In the genomic region with DNA sequence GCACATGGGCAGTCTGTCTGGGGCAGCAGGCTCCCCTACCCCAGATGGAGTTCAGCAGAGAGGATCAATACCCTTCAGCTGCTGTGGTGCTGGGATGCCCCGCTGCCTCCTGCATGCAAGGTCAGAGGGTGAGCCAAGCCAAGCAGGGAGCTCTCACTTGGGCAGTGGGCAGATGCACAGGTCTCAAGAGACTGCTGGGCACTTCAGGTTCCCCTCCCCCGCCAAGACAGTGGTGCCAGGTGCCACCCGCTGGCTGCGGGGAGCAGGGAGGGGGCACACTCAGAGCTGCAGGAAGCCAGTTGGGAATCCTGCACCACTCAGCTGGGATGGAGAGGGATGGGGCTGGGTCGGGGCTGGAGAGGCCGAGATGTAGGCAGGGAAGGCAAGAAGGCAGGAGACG, we compare ENCODE assay signal across 25 cellular contexts. TPM values are rescaled to one million over a fixed set of nuclear protein-coding genes. Genes with fewer than 3 reads are reported as not detected.
DNase-seq lines count a peak whose midpoint lies in the region; ATAC-seq and TF ChIP-seq lines count a peak whose summit lies in the region.
"Had no signal": no experiment of that assay in that cellular context is flagged by ENCODE, and none has a peak within 500 bp of the region (broad histone marks: within the 10 kb centered on the region; RNA-seq: fewer than 3 reads in every experiment).

No MANE protein-coding gene starts in this region.

- peaks cover 16% of the 10 kb centered on the region for H3K4me1 Mint-ChIP-seq in activated CD8-positive, alpha-beta memory T cell treated with anti-CD3 and anti-CD28 coated beads, Interleukin-2, amount 10 ng/mL, durations not matched to agents 7 days and 5 days
- no peaks in the 10 kb centered on the region for H3K4me1 Mint-ChIP-seq in endodermal cell
- H3K4me1 Mint-ChIP-seq: central memory CD8-positive, alpha-beta T cell had no signal

- ATAC-seq in activated CD8-positive, alpha-beta memory T cell treated with anti-CD3 and anti-CD28 coated beads, Interleukin-2, amount 10 ng/mL, durations not matched to agents 7 days and 5 days: no peak

- H4K20me1 ChIP-seq in Loucy (ENCODE audit: insufficient read depth, low read length, poor library complexity, severe bottlenecking): no peaks in the 10 kb centered on the region
- peaks cover 2% of the 10 kb centered on the region for H4K20me1 ChIP-seq in osteoblast (ENCODE audit: insufficient read depth, low read length)

- no peaks in the 10 kb centered on the region for H3K9me3 ChIP-seq in Loucy (ENCODE audit: insufficient read depth, low read depth, low read length)
- H3K9me3 ChIP-seq in endodermal cell (ENCODE audit: control insufficient read depth, low read length): no peaks in the 10 kb centered on the region
- H3K9me3 ChIP-seq in osteoblast (ENCODE audit: low read depth, low read length): no peaks in the 10 kb centered on the region
- H3K9me3 ChIP-seq: ovary, Peyer's patch, SJCRH30, uterus had no signal

- H3K4me3 ChIP-seq in Loucy (ENCODE audit: low read length, poor library complexity, severe bottlenecking) (no peak overlapping the region), endodermal cell (ENCODE audit: low read length) (no peak overlapping the region), osteoblast (ENCODE audit: insufficient read depth, low read length) (no peak overlapping the region)
- H3K4me3 ChIP-seq: dorsolateral prefrontal cortex, ovary, Peyer's patch, SJCRH30, uterus had no signal

- no peak overlapping the region for H2AFZ ChIP-seq in Loucy (ENCODE audit: low read length)
- no peak overlapping the region for H2AFZ ChIP-seq in osteoblast (ENCODE audit: low read length)

- H3K4me3 Mint-ChIP-seq in activated CD8-positive, alpha-beta memory T cell treated with anti-CD3 and anti-CD28 coated beads, Interleukin-2, amount 10 ng/mL, durations not matched to agents 7 days and 5 days: no peak overlapping the region
- H3K4me3 Mint-ChIP-seq in endodermal cell: no peak overlapping the region
- H3K4me3 Mint-ChIP-seq: activated naive CD4-positive, alpha-beta T cell treated with anti-CD3 and anti-CD28 coated beads for 36 hours; central memory CD8-positive, alpha-beta T cell had no signal

- no peak for DNase-seq in activated CD8-positive, alpha-beta memory T cell treated with anti-CD3 and anti-CD28 coated beads, Interleukin-2, amount 10 ng/mL, durations not matched to agents 7 days and 5 days
- DNase-seq in activated CD8-positive, alpha-beta memory T cell treated with anti-CD3 and anti-CD28 coated beads, Interleukin-2, amount 50 U/mL, for 4 hours: no peak
- DNase-seq in endodermal cell (no peak), retina (peak; percentile 17), activated T-cell treated with anti-CD3 and anti-CD28 coated beads for 4 hours (no peak), osteoblast (ENCODE audit: insufficient read length, low spot score, missing footprints) (no peak)
- DNase-seq: activated CD4-positive, CD25-positive, alpha-beta regulatory T cell treated with anti-CD3 and anti-CD28 coated beads, Interleukin-2, amount 50 U/mL, for 72 hours; activated naive CD4-positive, alpha-beta T cell treated with anti-CD3 and anti-CD28 coated beads for 36 hours; anterior cingulate cortex; DMS153; dorsolateral prefrontal cortex; GDM1; naive B cell; NCI-H1048; NCI-H1694 treated with DMSO at 0.1 percent for 48 hours; NCI-H345; ovary; Peyer's patch; SJCRH30; stimulated activated CD4-positive, alpha-beta T cell treated with anti-CD3 and anti-CD28 coated beads, Interleukin-4, amount 100 ng/mL, for 4 hours; stimulated activated naive CD4-positive, alpha-beta T cell; uterus had no signal

- H3K79me2 ChIP-seq in Loucy (ENCODE audit: insufficient read depth, low read length) (no peaks in the 10 kb centered on the region), osteoblast (ENCODE audit: insufficient read depth, low read length) (no peaks in the 10 kb centered on the region)

- H3K27me3 ChIP-seq in Loucy (ENCODE audit: insufficient read depth, low read length, poor library complexity, severe bottlenecking) (no peaks in the 10 kb centered on the region), endodermal cell (ENCODE audit: control insufficient read depth, insufficient read depth, low read length, poor library complexity, severe bottlenecking) (no peaks in the 10 kb centered on the region), osteoblast (ENCODE audit: insufficient read depth, low read length) (no peaks in the 10 kb centered on the region)
- H3K27me3 ChIP-seq: dorsolateral prefrontal cortex, ovary, Peyer's patch, SJCRH30, uterus had no signal

- H3K9me3 Mint-ChIP-seq in activated CD8-positive, alpha-beta memory T cell treated with anti-CD3 and anti-CD28 coated beads, Interleukin-2, amount 10 ng/mL, durations not matched to agents 7 days and 5 days (ENCODE audit: low read depth): no peaks in the 10 kb centered on the region
- no peaks in the 10 kb centered on the region for H3K9me3 Mint-ChIP-seq in endodermal cell
- H3K9me3 Mint-ChIP-seq: activated naive CD4-positive, alpha-beta T cell treated with anti-CD3 and anti-CD28 coated beads for 36 hours; central memory CD8-positive, alpha-beta T cell; naive B cell had no signal

- H3K9ac ChIP-seq in Loucy (ENCODE audit: low read depth, low read length, poor library complexity, severe bottlenecking) (peak overlapping the region; percentile 0), endodermal cell (ENCODE audit: extremely low read depth, low read length, poor library complexity, severe bottlenecking) (no peak overlapping the region)

- TF ChIP-seq CTCF in Loucy (conservative IDR thresholded peaks at IDR 0.05; ENCODE audit: low read length) (no peak), endodermal cell (conservative IDR thresholded peaks at IDR 0.05) (no peak), osteoblast (IDR thresholded peaks at IDR 0.05; ENCODE audit: extremely low read depth, low read depth, low read length) (no peak)

- peak overlapping the region; percentile 42 for H3K27ac Mint-ChIP-seq in activated CD8-positive, alpha-beta memory T cell treated with anti-CD3 and anti-CD28 coated beads, Interleukin-2, amount 10 ng/mL, durations not matched to agents 7 days and 5 days
- H3K27ac Mint-ChIP-seq in endodermal cell: peak overlapping the region; percentile 52
- H3K27ac Mint-ChIP-seq: activated naive CD4-positive, alpha-beta T cell treated with anti-CD3 and anti-CD28 coated beads for 36 hours had no signal

- H3K36me3 Mint-ChIP-seq in activated CD8-positive, alpha-beta memory T cell treated with anti-CD3 and anti-CD28 coated beads, Interleukin-2, amount 10 ng/mL, durations not matched to agents 7 days and 5 days: no peaks in the 10 kb centered on the region
- H3K36me3 Mint-ChIP-seq in endodermal cell (ENCODE audit: low read depth): peaks cover 19% of the 10 kb centered on the region

- 93% methylated on average over 4 to 7 of the region's 7 CpGs for WGBS in endodermal cell (ENCODE audit: insufficient coverage in 1 of 2, insufficient read length in 1 of 2), 2 experiments

- H3K27me3 Mint-ChIP-seq in activated CD8-positive, alpha-beta memory T cell treated with anti-CD3 and anti-CD28 coated beads, Interleukin-2, amount 10 ng/mL, durations not matched to agents 7 days and 5 days: no peaks in the 10 kb centered on the region
- peaks cover 3% of the 10 kb centered on the region for H3K27me3 Mint-ChIP-seq in endodermal cell (ENCODE audit: insufficient read depth)
- H3K27me3 Mint-ChIP-seq: central memory CD8-positive, alpha-beta T cell; naive B cell had no signal

- H3K27ac ChIP-seq in endodermal cell (ENCODE audit: low read depth, low read length) (no peak overlapping the region), osteoblast (ENCODE audit: low read depth, low read length) (no peak overlapping the region)
- H3K27ac ChIP-seq: HL-60, ovary, Peyer's patch, SJCRH30, uterus had no signal

- no peaks in the 10 kb centered on the region for H3K9me2 ChIP-seq in Loucy (replicated peaks; ENCODE audit: low read depth, low read length)

- H3K4me2 ChIP-seq in Loucy (ENCODE audit: low read depth, low read length, poor library complexity, severe bottlenecking) (peak overlapping the region; percentile 2), osteoblast (ENCODE audit: insufficient read depth, low read length) (no peak overlapping the region)

- H3K36me3 ChIP-seq in Loucy (ENCODE audit: insufficient read depth, low read length) (peaks cover 6% of the 10 kb centered on the region; the same call in 1 of the 2 replicates), endodermal cell (ENCODE audit: control insufficient read depth, insufficient read depth, low read length) (peaks cover 6% of the 10 kb centered on the region), osteoblast (ENCODE audit: insufficient read depth, low read length) (peaks cover 24% of the 10 kb centered on the region)
- H3K36me3 ChIP-seq: ovary, SJCRH30, uterus had no signal

- CTCF ChIA-PET in activated CD8-positive, alpha-beta memory T cell treated with anti-CD3 and anti-CD28 coated beads, Interleukin-2, amount 10 ng/mL, durations not matched to agents 7 days and 5 days (lab: Charles Lee): interaction anchor here (1.0 kb wide), 1 partner anchor 16 kb away, joined by 3 read pairs; the partner anchor contains the start of gene EVA1B

- no peaks in the 10 kb centered on the region for H3F3A ChIP-seq in Loucy (ENCODE audit: low read depth)

- H3K4me1 ChIP-seq in Loucy (ENCODE audit: insufficient read depth, low read length, poor library complexity, severe bottlenecking): peaks cover 11% of the 10 kb centered on the region
- H3K4me1 ChIP-seq in endodermal cell (ENCODE audit: control insufficient read depth, insufficient read depth, low read length): no peaks in the 10 kb centered on the region
- H3K4me1 ChIP-seq in osteoblast (ENCODE audit: insufficient read depth, low read length): peaks cover 12% of the 10 kb centered on the region
- H3K4me1 ChIP-seq: SJCRH30, uterus had no signal

RNA-seq across cellular contexts. Expression of gene EVA1B, which starts 15.8 kb away (rescaled TPM):
- 10 to 100 TPM; 16.4 to 23.9 TPM for total RNA-seq in activated CD8-positive, alpha-beta memory T cell treated with anti-CD3 and anti-CD28 coated beads, Interleukin-2, amount 10 ng/mL, durations not matched to agents 7 days and 5 days
- 10 to 100 TPM; 14.1 to 16.3 TPM for total RNA-seq in endodermal cell
- polyA plus RNA-seq in endodermal cell (2013, experiment 1 of 2): 26.5 TPM
- polyA plus RNA-seq in endodermal cell (2013, experiment 2 of 2): 28.6 TPM
- total RNA-seq in osteoblast: 119 and 135 TPM in 2 replicates

RNA-seq across cellular contexts. Expression of gene SH3D21, which starts 33.0 kb away (rescaled TPM):
- 10 to 100 TPM in 1 of 2 experiments, 1 to 10 TPM in 1; 5.5 to 11.0 TPM for total RNA-seq in activated CD8-positive, alpha-beta memory T cell treated with anti-CD3 and anti-CD28 coated beads, Interleukin-2, amount 10 ng/mL, durations not matched to agents 7 days and 5 days
- 10 to 100 TPM; 14.7 to 15.5 TPM for total RNA-seq in endodermal cell
- polyA plus RNA-seq in endodermal cell (2013, experiment 1 of 2): 11.3 TPM
- polyA plus RNA-seq in endodermal cell (2013, experiment 2 of 2): 12.9 TPM
- total RNA-seq in osteoblast: 1.8 and 2.2 TPM in 2 replicates

RNA-seq across cellular contexts. Expression of gene STK40, which starts 46.5 kb away (rescaled TPM):
- total RNA-seq in activated CD8-positive, alpha-beta memory T cell treated with anti-CD3 and anti-CD28 coated beads, Interleukin-2, amount 10 ng/mL, durations not matched to agents 7 days and 5 days: 10 to 100 TPM; 67.0 to 73.2 TPM
- total RNA-seq in endodermal cell: 10 to 100 TPM; 19.4 to 32.4 TPM
- polyA plus RNA-seq in endodermal cell (2013, experiment 1 of 2): 39.4 TPM
- polyA plus RNA-seq in endodermal cell (2013, experiment 2 of 2): 38.5 TPM
- 11.9 and 12.4 TPM in 2 replicates for total RNA-seq in osteoblast

RNA-seq across cellular contexts. Expression of gene LSM10, which starts 58.5 kb away (rescaled TPM):
- total RNA-seq in activated CD8-positive, alpha-beta memory T cell treated with anti-CD3 and anti-CD28 coated beads, Interleukin-2, amount 10 ng/mL, durations not matched to agents 7 days and 5 days: 10 to 100 TPM; 48.9 to 63.8 TPM
- total RNA-seq in endodermal cell: 10 to 100 TPM; 37.5 to 45.6 TPM
- 31.2 TPM for polyA plus RNA-seq in endodermal cell (2013, experiment 1 of 2)
- polyA plus RNA-seq in endodermal cell (2013, experiment 2 of 2): 32.0 TPM
- total RNA-seq in osteoblast: 4.4 and 6.2 TPM in 2 replicates
